Comparison of ENCODE assay signal across 23 cellular contexts in genomic region chr2:173843526-173843925, GRCh38.
DNase-seq lines count a peak whose midpoint lies in the region; ATAC-seq, FAIRE-seq and TF ChIP-seq lines count a peak whose summit lies in the region.
"Had no signal": no experiment of that assay in that cellular context is flagged by ENCODE, and none has a peak within 500 bp of the region (broad histone marks: within the 10 kb centered on the region; RNA-seq: fewer than 3 reads in every experiment).

No MANE protein-coding gene starts in this region.

- FAIRE-seq in frontal cortex (lab: Jason Lieb, UNC) = no peak
- FAIRE-seq: D721Med, GM12891, GM18507, H1 had no signal

- H3K9ac ChIP-seq in OCI-LY3 (ENCODE audit: low read length) (no peak overlapping the region), neuronal stem cell (ENCODE audit: low read depth, low read length, poor library complexity) (no peak overlapping the region)
- H3K9ac ChIP-seq: BLaER1 had no signal

- no peak overlapping the region for H2BK12ac ChIP-seq in neuronal stem cell (ENCODE audit: low read length)

- H4K20me1 ChIP-seq in OCI-LY3 (ENCODE audit: insufficient read depth, low read length) = no peaks in the 10 kb centered on the region
- H4K20me1 ChIP-seq: BLaER1 had no signal

- H3K4me2 ChIP-seq in OCI-LY3 (ENCODE audit: low read length) = peak overlapping the region; percentile 11; the same call in 1 of the 2 replicates
- H3K4me2 ChIP-seq in neuronal stem cell (ENCODE audit: insufficient read depth, low read length, poor library complexity, severe bottlenecking) = no peak overlapping the region
- H3K4me2 ChIP-seq: BLaER1 had no signal

- no peak overlapping the region for H3K14ac ChIP-seq in neuronal stem cell (ENCODE audit: low read length)

- H3K4me1 ChIP-seq in OCI-LY3 (ENCODE audit: low read length) (no peaks in the 10 kb centered on the region), neuronal stem cell (ENCODE audit: control insufficient read depth in 2 of 2, insufficient read depth in 1 of 2, low read depth in 1 of 2, low read length in 2 of 2) (peaks cover 0 to 3% of the 10 kb centered on the region in 2 donors)
- H3K4me1 ChIP-seq: BLaER1 had no signal

- H3K4ac ChIP-seq in neuronal stem cell (ENCODE audit: low read length) = no peak overlapping the region

- H4K8ac ChIP-seq in neuronal stem cell (ENCODE audit: low read depth, low read length) = no peak overlapping the region

- H3K18ac ChIP-seq in neuronal stem cell (ENCODE audit: low read length) = no peak overlapping the region

- DNase-seq in G401 (ENCODE audit: low spot score) = peak; percentile 8
- DNase-seq in NCI-H2227 (lab: John Stamatoyannopoulos, UW; ENCODE audit: unreplicated experiment) = peak; percentile 88
- DNase-seq in neuronal stem cell (ENCODE audit: low spot score) = no peak
- no peak for DNase-seq in frontal cortex (ENCODE audit: low spot score in 2 of 2)
- no peak for DNase-seq in activated T-cell treated with anti-CD3 and anti-CD28 coated beads, Interleukin-2, amount 50 U/mL, for 72 hours
- DNase-seq in NCI-H510A treated with DMSO at 0.1 percent for 48 hours (lab: John Stamatoyannopoulos, UW) = no peak
- no peak for DNase-seq in activated CD4-positive, alpha-beta T cell treated with anti-CD3 and anti-CD28 coated beads for 48 hours
- DNase-seq: CD4-positive, alpha-beta T cell; CD8-positive, alpha-beta memory T cell; DMS 273 treated with DMSO at 0.1 percent for 48 hours; DMS79; EL; GF-D8; H7; HCEC 1CT had no signal

- no peak overlapping the region for H2BK15ac ChIP-seq in neuronal stem cell (ENCODE audit: low read length)

- no peaks in the 10 kb centered on the region for H3K36me3 ChIP-seq in OCI-LY3 (replicated peaks; ENCODE audit: low read depth, low read length)
- H3K36me3 ChIP-seq in neuronal stem cell (replicated peaks in 1 of 2; ENCODE audit: control insufficient read depth in 2 of 2, insufficient read depth in 2 of 2, low read length in 2 of 2) = no peaks in the 10 kb centered on the region
- H3K36me3 ChIP-seq: BLaER1 had no signal

- peaks cover 1 to 2% of the 10 kb centered on the region in 2 donors for H3K9me3 Mint-ChIP-seq in activated T-cell treated with anti-CD3 and anti-CD28 coated beads, Interleukin-2, amount 50 U/mL, for 72 hours
- H3K9me3 Mint-ChIP-seq: CD4-positive, alpha-beta T cell; CD8-positive, alpha-beta memory T cell had no signal

- H2AK5ac ChIP-seq in neuronal stem cell (ENCODE audit: low read depth, low read length) = no peak overlapping the region

- H3K79me2 ChIP-seq in OCI-LY3 (ENCODE audit: low read length) = no peaks in the 10 kb centered on the region

- no peak overlapping the region for H3K27ac Mint-ChIP-seq in activated T-cell treated with anti-CD3 and anti-CD28 coated beads, Interleukin-2, amount 50 U/mL, for 72 hours
- H3K27ac Mint-ChIP-seq: B cell; CD14-positive monocyte; CD4-positive, alpha-beta T cell had no signal

- no peak for ATAC-seq in activated T-cell treated with anti-CD3 and anti-CD28 coated beads, Interleukin-2, amount 50 U/mL, for 72 hours (replicated peaks in 1 of 2)

- no peak overlapping the region for H2AFZ ChIP-seq in OCI-LY3 (ENCODE audit: low read depth, low read length)
- H2AFZ ChIP-seq in neuronal stem cell (ENCODE audit: low read length) = peak overlapping the region; percentile 16

- H3K27me3 Mint-ChIP-seq in activated T-cell treated with anti-CD3 and anti-CD28 coated beads, Interleukin-2, amount 50 U/mL, for 72 hours (ENCODE audit: low read depth) = peaks cover 26% of the 10 kb centered on the region

- H3K23ac ChIP-seq in neuronal stem cell (ENCODE audit: low read depth, low read length, poor library complexity) = no peak overlapping the region

- no peak overlapping the region for H4K91ac ChIP-seq in neuronal stem cell (ENCODE audit: low read depth, low read length, poor library complexity)

- no peak for TF ChIP-seq CTCF in OCI-LY3 (IDR thresholded peaks at IDR 0.05; ENCODE audit: low read depth, low read length)

- no peak overlapping the region for H2BK5ac ChIP-seq in neuronal stem cell (ENCODE audit: low read length)

- H3K4me3 Mint-ChIP-seq in activated T-cell treated with anti-CD3 and anti-CD28 coated beads, Interleukin-2, amount 50 U/mL, for 72 hours = no peak overlapping the region
- H3K4me3 Mint-ChIP-seq: B cell; CD14-positive monocyte; CD4-positive, alpha-beta T cell; CD8-positive, alpha-beta memory T cell had no signal

- H3K9me3 ChIP-seq in OCI-LY3 (ENCODE audit: insufficient read depth, low read length) = no peaks in the 10 kb centered on the region
- no peaks in the 10 kb centered on the region for H3K9me3 ChIP-seq in neuronal stem cell (replicated peaks in 1 of 2; ENCODE audit: control insufficient read depth in 2 of 2, insufficient read depth in 1 of 2, low read depth in 1 of 2, low read length in 2 of 2)
- H3K9me3 ChIP-seq: BLaER1 had no signal

- H3K27ac ChIP-seq in OCI-LY3 (ENCODE audit: low read length) = no peak overlapping the region
- H3K27ac ChIP-seq in neuronal stem cell (replicated peaks; ENCODE audit: low read length) = no peak overlapping the region
- H3K27ac ChIP-seq: BLaER1 had no signal

- H3K4me3 ChIP-seq in OCI-LY3 (ENCODE audit: low read length) (no peak overlapping the region), neuronal stem cell (ENCODE audit: low read length in 2 of 2) (no peak overlapping the region)
- H3K4me3 ChIP-seq: BLaER1 had no signal

- no CpG with 5 or more reads among the region's 6 CpGs for WGBS in neuronal stem cell (ENCODE audit: extremely low coverage in 2 of 2, insufficient read length in 2 of 2, insufficient replicate concordance in 1 of 2), 2 donors

- in situ Hi-C loops in G401 (cut with HindIII; ENCODE audit: low sequenced_read_pairs) = no loop called here

- H3K27me3 ChIP-seq in OCI-LY3 (ENCODE audit: low read depth, low read length) (peaks cover 7% of the 10 kb centered on the region; the same call in 1 of the 2 replicates), neuronal stem cell (ENCODE audit: control insufficient read depth in 3 of 3, insufficient read depth in 3 of 3, low read depth in 1 of 3, low read length in 3 of 3) (no peaks in the 10 kb centered on the region)
- H3K27me3 ChIP-seq: BLaER1 had no signal

- H3K4me1 Mint-ChIP-seq in activated T-cell treated with anti-CD3 and anti-CD28 coated beads, Interleukin-2, amount 50 U/mL, for 72 hours (ENCODE audit: low read depth) = no peaks in the 10 kb centered on the region
- H3K4me1 Mint-ChIP-seq: B cell; CD14-positive monocyte; CD8-positive, alpha-beta memory T cell had no signal

- H3K36me3 Mint-ChIP-seq in activated T-cell treated with anti-CD3 and anti-CD28 coated beads, Interleukin-2, amount 50 U/mL, for 72 hours (ENCODE audit: insufficient read depth in 2 of 2) = peaks cover 0 to 2% of the 10 kb centered on the region in 2 donors
- H3K36me3 Mint-ChIP-seq: CD14-positive monocyte had no signal

- no peak overlapping the region for H2BK120ac ChIP-seq in neuronal stem cell (ENCODE audit: low read depth, low read length)

- no peaks in the 10 kb centered on the region for H3K79me1 ChIP-seq in neuronal stem cell (ENCODE audit: low read depth, low read length)

Comparison
In these comparisons a context has a peak if more than half of its experiments do, and no peak if none do; other contexts are left out.
1. DNase-seq: peak in G401 (single experiment) and NCI-H2227 (single experiment); none in neuronal stem cell (single experiment), frontal cortex (0 of 2), activated T-cell treated with anti-CD3 and anti-CD28 coated beads, Interleukin-2, amount 50 U/mL, for 72 hours (0 of 2), NCI-H510A treated with DMSO at 0.1 percent for 48 hours (single experiment) and activated CD4-positive, alpha-beta T cell treated with anti-CD3 and anti-CD28 coated beads for 48 hours (single experiment).